ENCODE assay signal across 14 cellular contexts in the genomic region with DNA sequence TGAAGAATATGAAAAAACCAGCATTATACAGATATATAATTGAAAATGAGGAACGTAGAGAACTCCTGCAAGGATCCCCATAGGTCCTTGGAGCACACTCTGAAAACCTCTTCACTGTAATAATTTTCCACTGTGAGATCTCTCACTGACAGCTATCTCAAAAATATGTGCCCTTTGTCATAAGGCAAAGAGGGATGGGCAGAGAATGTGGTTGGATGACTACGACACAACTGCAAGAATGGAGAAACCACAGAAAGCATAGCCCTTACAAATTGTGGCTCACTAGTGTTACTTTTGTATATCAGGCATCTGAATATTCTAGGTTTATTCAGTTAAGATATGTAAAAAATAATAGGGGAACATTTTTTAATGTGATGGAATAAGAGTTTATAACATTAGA. TPM values are rescaled to one million over a fixed set of nuclear protein-coding genes. Genes with fewer than 3 reads are reported as not detected.
DNase-seq lines count a peak whose midpoint lies in the region; ATAC-seq, FAIRE-seq and TF ChIP-seq lines count a peak whose summit lies in the region.
"Had no signal": no experiment of that assay in that cellular context is flagged by ENCODE, and none has a peak within 500 bp of the region (broad histone marks: within the 10 kb centered on the region; RNA-seq: fewer than 3 reads in every experiment).

No MANE protein-coding gene starts in this region.

- no peaks in the 10 kb centered on the region for H3K9me3 ChIP-seq in mammary epithelial cell (replicated peaks; ENCODE audit: insufficient read depth, low read length)
- H3K9me3 ChIP-seq in prostate gland, result no peaks in the 10 kb centered on the region
- H3K9me3 ChIP-seq: mucosa of descending colon had no signal

- no peak overlapping the region for H3K9ac ChIP-seq in mammary epithelial cell (ENCODE audit: insufficient read depth, low read length)

- no peaks in the 10 kb centered on the region for H3K79me2 ChIP-seq in mammary epithelial cell (ENCODE audit: insufficient read depth, low read length)

- H2AFZ ChIP-seq in mammary epithelial cell (ENCODE audit: low read depth, low read length), result no peak overlapping the region

- H3K4me3 ChIP-seq in mammary epithelial cell (replicated peaks in 1 of 3; ENCODE audit: insufficient read depth in 1 of 3, low read depth in 2 of 3, low read length in 3 of 3) (no peak overlapping the region), prostate gland (no peak overlapping the region)
- H3K4me3 ChIP-seq: mucosa of descending colon had no signal

- no peaks in the 10 kb centered on the region for H3K36me3 Mint-ChIP-seq in activated T-cell treated with anti-CD3 and anti-CD28 coated beads, Interleukin-2, amount 50 U/mL, for 72 hours (ENCODE audit: insufficient read depth in 2 of 2)
- H3K36me3 Mint-ChIP-seq in activated T-helper 2 cell treated with anti-CD3 and anti-CD28 coated beads, Interferon-gamma antibody, Interleukin-2, Interleukin-4, amounts not matched to agents 10 μg/mL and 5 μg/mL and 100 μg/mL, durations not matched to agents 14 hours and 24 hours and 36 hours (ENCODE audit: low read depth), result peaks cover 11% of the 10 kb centered on the region

- H3K27me3 Mint-ChIP-seq in activated T-cell treated with anti-CD3 and anti-CD28 coated beads, Interleukin-2, amount 50 U/mL, for 72 hours (ENCODE audit: low read depth), result no peaks in the 10 kb centered on the region
- no peaks in the 10 kb centered on the region for H3K27me3 Mint-ChIP-seq in activated T-helper 2 cell treated with anti-CD3 and anti-CD28 coated beads, Interferon-gamma antibody, Interleukin-2, Interleukin-4, amounts not matched to agents 10 μg/mL and 5 μg/mL and 100 μg/mL, durations not matched to agents 14 hours and 24 hours and 36 hours (ENCODE audit: low read depth)

- no peaks in the 10 kb centered on the region for H3K36me3 ChIP-seq in mammary epithelial cell (ENCODE audit: insufficient read depth, low read length)
- no peaks in the 10 kb centered on the region for H3K36me3 ChIP-seq in prostate gland

- H3K4me1 ChIP-seq in mammary epithelial cell (ENCODE audit: insufficient read depth, low read length), result peaks cover 22% of the 10 kb centered on the region
- H3K4me1 ChIP-seq in prostate gland (replicated peaks), result no peaks in the 10 kb centered on the region

- BruUV-seq in mammary epithelial cell (replicated peaks; lab: Mats Ljungman, UMichigan), result no TSS peak

- ATAC-seq in activated T-cell treated with anti-CD3 and anti-CD28 coated beads, Interleukin-2, amount 50 U/mL, for 72 hours (replicated peaks in 1 of 2), result peak; percentile 81 to 86
- ATAC-seq: mucosa of descending colon had no signal

- no peaks in the 10 kb centered on the region for H3K9me3 Mint-ChIP-seq in activated T-cell treated with anti-CD3 and anti-CD28 coated beads, Interleukin-2, amount 50 U/mL, for 72 hours
- H3K9me3 Mint-ChIP-seq in activated T-helper 2 cell treated with anti-CD3 and anti-CD28 coated beads, Interferon-gamma antibody, Interleukin-2, Interleukin-4, amounts not matched to agents 10 μg/mL and 5 μg/mL and 100 μg/mL, durations not matched to agents 14 hours and 24 hours and 36 hours, result no peaks in the 10 kb centered on the region
- H3K9me3 Mint-ChIP-seq: activated T-helper 1 cell treated with anti-CD3 and anti-CD28 coated beads, Interleukin-12 subunit alpha, Interleukin-12 subunit beta, Interleukin-2, Interleukin-4 antibody, amounts not matched to agents 30 ng/mL and 10 ng/mL and 1 ng/mL, durations not matched to agents 14 hours and 24 hours and 36 hours had no signal

- DNase-seq in activated T-cell treated with anti-CD3 and anti-CD28 coated beads, Interleukin-2, amount 50 U/mL, for 72 hours, result no peak
- no peak for DNase-seq in activated T-cell treated with anti-CD3 and anti-CD28 coated beads, Interleukin-2, amount 50 U/mL, for 48 hours
- DNase-seq in M059J (ENCODE audit: low read depth) (peak; percentile 79), mammary epithelial cell (peak; percentile 84), urothelium cell line (ENCODE audit: low spot score) (peak; percentile 23), NCI-H510A (lab: John Stamatoyannopoulos, UW) (no peak), prostate gland (ENCODE audit: low spot score) (no peak)
- DNase-seq in activated T-helper 2 cell treated with anti-CD3 and anti-CD28 coated beads, Interferon-gamma antibody, Interleukin-2, Interleukin-4, amounts not matched to agents 10 μg/mL and 5 μg/mL and 100 μg/mL, durations not matched to agents 14 hours and 24 hours and 36 hours (ENCODE audit: low spot score), result no peak
- DNase-seq: hypothalamus; mucosa of descending colon; small intestine; stimulated activated CD8-positive, alpha-beta memory T cell treated with anti-CD3 and anti-CD28 coated beads, Interleukin-4, amount 100 ng/mL, for 48 hours had no signal

- WGBS in mammary epithelial cell (ENCODE audit: low coverage, missing lambda C conversion rate), result 53% methylated on average over 2 of the region's 2 CpGs
- WGBS in prostate gland, result 93% methylated on average over 2 of the region's 2 CpGs

- dilution Hi-C loops in mammary epithelial cell (cut with HindIII; ENCODE audit: low sequenced_read_pairs), result no loop called here

- peak overlapping the region; percentile 38 for H3K27ac Mint-ChIP-seq in activated T-cell treated with anti-CD3 and anti-CD28 coated beads, Interleukin-2, amount 50 U/mL, for 72 hours
- no peak overlapping the region for H3K27ac Mint-ChIP-seq in activated T-helper 2 cell treated with anti-CD3 and anti-CD28 coated beads, Interferon-gamma antibody, Interleukin-2, Interleukin-4, amounts not matched to agents 10 μg/mL and 5 μg/mL and 100 μg/mL, durations not matched to agents 14 hours and 24 hours and 36 hours
- H3K27ac Mint-ChIP-seq: activated T-helper 1 cell treated with anti-CD3 and anti-CD28 coated beads, Interleukin-12 subunit alpha, Interleukin-12 subunit beta, Interleukin-2, Interleukin-4 antibody, amounts not matched to agents 30 ng/mL and 10 ng/mL and 1 ng/mL, durations not matched to agents 14 hours and 24 hours and 36 hours had no signal

- H3K27me3 ChIP-seq in mammary epithelial cell (ENCODE audit: insufficient read depth, low read length) (no peaks in the 10 kb centered on the region), prostate gland (replicated peaks; ENCODE audit: insufficient read depth) (no peaks in the 10 kb centered on the region)

- intact Hi-C loops in mammary epithelial cell (cut with micrococcal nuclease), result no loop called here
- intact Hi-C loops in prostate gland (cut with DNase I), result no loop called here
- intact Hi-C loops in activated T-helper 2 cell treated with anti-CD3 and anti-CD28 coated beads, Interferon-gamma antibody, Interleukin-2, Interleukin-4, amounts not matched to agents 10 μg/mL and 5 μg/mL and 100 μg/mL, durations not matched to agents 14 hours and 24 hours and 36 hours (cut with micrococcal nuclease), result loop anchor here (1.0 kb wide), 1 partner anchor 9 kb away; no protein-coding TSS in a partner anchor

- TF ChIP-seq CTCF in mammary epithelial cell (conservative IDR thresholded peaks at IDR 0.05 in 1 of 2, IDR thresholded peaks at IDR 0.05 in 1 of 2; ENCODE audit: extremely low read depth in 1 of 2, insufficient read depth in 1 of 2, low read depth in 1 of 2, low read length in 2 of 2) (no peak), prostate gland (IDR thresholded peaks at IDR 0.05) (no peak)

- TF ChIP-seq POLR2A in prostate gland (IDR thresholded peaks at IDR 0.05), result no peak

- H3K4me3 Mint-ChIP-seq in activated T-cell treated with anti-CD3 and anti-CD28 coated beads, Interleukin-2, amount 50 U/mL, for 72 hours, result peak overlapping the region in 1 of 2 donors; percentile 37
- H3K4me3 Mint-ChIP-seq in activated T-helper 2 cell treated with anti-CD3 and anti-CD28 coated beads, Interferon-gamma antibody, Interleukin-2, Interleukin-4, amounts not matched to agents 10 μg/mL and 5 μg/mL and 100 μg/mL, durations not matched to agents 14 hours and 24 hours and 36 hours (ENCODE audit: low read depth), result no peak overlapping the region
- H3K4me3 Mint-ChIP-seq: activated T-helper 1 cell treated with anti-CD3 and anti-CD28 coated beads, Interleukin-12 subunit alpha, Interleukin-12 subunit beta, Interleukin-2, Interleukin-4 antibody, amounts not matched to agents 30 ng/mL and 10 ng/mL and 1 ng/mL, durations not matched to agents 14 hours and 24 hours and 36 hours had no signal

- H3K4me1 Mint-ChIP-seq in activated T-cell treated with anti-CD3 and anti-CD28 coated beads, Interleukin-2, amount 50 U/mL, for 72 hours (ENCODE audit: low read depth), result peaks cover 25% of the 10 kb centered on the region
- H3K4me1 Mint-ChIP-seq in activated T-helper 2 cell treated with anti-CD3 and anti-CD28 coated beads, Interferon-gamma antibody, Interleukin-2, Interleukin-4, amounts not matched to agents 10 μg/mL and 5 μg/mL and 100 μg/mL, durations not matched to agents 14 hours and 24 hours and 36 hours (ENCODE audit: low read depth), result peaks cover 41% of the 10 kb centered on the region

- H4K20me1 ChIP-seq in mammary epithelial cell (ENCODE audit: insufficient read depth, low read length), result no peaks in the 10 kb centered on the region

- in situ Hi-C loops in mammary epithelial cell (cut with MboI; ENCODE audit: low sequenced_read_pairs in 2 of 2), result no loop called here

- CTCF ChIA-PET in mammary epithelial cell (lab: Charles Lee; ENCODE audit: low non-redundant PET), result no interaction called here

- H3K27ac ChIP-seq in mammary epithelial cell (ENCODE audit: insufficient read depth, low read depth, low read length) (peak overlapping the region; percentile 45), prostate gland (no peak overlapping the region)

- no peak for FAIRE-seq in urothelium cell line (lab: Jason Lieb, UNC)
- FAIRE-seq: small intestine, TTC549 had no signal

- peak overlapping the region; percentile 3 for H3K4me2 ChIP-seq in mammary epithelial cell (ENCODE audit: insufficient read depth, low read depth, low read length)

RNA-seq across cellular contexts. Expression of a gene that starts 7.9 kb away (rescaled TPM):
- total RNA-seq in activated T-cell treated with anti-CD3 and anti-CD28 coated beads, Interleukin-2, amount 50 U/mL, for 72 hours, result 10 to 100 TPM; 73.0 to 78.3 TPM
- total RNA-seq in M059J (2014; rRNA removed; shearing (Covaris generic)), result 338 and 359 TPM in 2 replicates
- total RNA-seq in mammary epithelial cell (100 to 1,000 TPM; 192 to 609 TPM), prostate gland (10 to 100 TPM; 19.4 to 65.5 TPM)
- 776 TPM for polyA plus RNA-seq in mammary epithelial cell
- 436 TPM for polyA minus RNA-seq in mammary epithelial cell
- 82.4 and 82.6 TPM in 2 replicates for total RNA-seq in activated T-helper 2 cell treated with anti-CD3 and anti-CD28 coated beads, Interferon-gamma antibody, Interleukin-2, Interleukin-4, amounts not matched to agents 10 μg/mL and 5 μg/mL and 100 μg/mL, durations not matched to agents 14 hours and 24 hours and 36 hours

Comparison
In these comparisons a context has a peak if more than half of its experiments do, and no peak if none do; other contexts are left out.
1. DNase-seq: peak in M059J (single experiment), mammary epithelial cell (single experiment) and urothelium cell line (single experiment); none in activated T-cell treated with anti-CD3 and anti-CD28 coated beads, Interleukin-2, amount 50 U/mL, for 72 hours (0 of 2), activated T-cell treated with anti-CD3 and anti-CD28 coated beads, Interleukin-2, amount 50 U/mL, for 48 hours (0 of 2), NCI-H510A (single experiment), prostate gland (single experiment) and activated T-helper 2 cell treated with anti-CD3 and anti-CD28 coated beads, Interferon-gamma antibody, Interleukin-2, Interleukin-4, amounts not matched to agents 10 μg/mL and 5 μg/mL and 100 μg/mL, durations not matched to agents 14 hours and 24 hours and 36 hours (single experiment).